ENCODE assay signal across 13 cellular contexts in the genomic region with DNA sequence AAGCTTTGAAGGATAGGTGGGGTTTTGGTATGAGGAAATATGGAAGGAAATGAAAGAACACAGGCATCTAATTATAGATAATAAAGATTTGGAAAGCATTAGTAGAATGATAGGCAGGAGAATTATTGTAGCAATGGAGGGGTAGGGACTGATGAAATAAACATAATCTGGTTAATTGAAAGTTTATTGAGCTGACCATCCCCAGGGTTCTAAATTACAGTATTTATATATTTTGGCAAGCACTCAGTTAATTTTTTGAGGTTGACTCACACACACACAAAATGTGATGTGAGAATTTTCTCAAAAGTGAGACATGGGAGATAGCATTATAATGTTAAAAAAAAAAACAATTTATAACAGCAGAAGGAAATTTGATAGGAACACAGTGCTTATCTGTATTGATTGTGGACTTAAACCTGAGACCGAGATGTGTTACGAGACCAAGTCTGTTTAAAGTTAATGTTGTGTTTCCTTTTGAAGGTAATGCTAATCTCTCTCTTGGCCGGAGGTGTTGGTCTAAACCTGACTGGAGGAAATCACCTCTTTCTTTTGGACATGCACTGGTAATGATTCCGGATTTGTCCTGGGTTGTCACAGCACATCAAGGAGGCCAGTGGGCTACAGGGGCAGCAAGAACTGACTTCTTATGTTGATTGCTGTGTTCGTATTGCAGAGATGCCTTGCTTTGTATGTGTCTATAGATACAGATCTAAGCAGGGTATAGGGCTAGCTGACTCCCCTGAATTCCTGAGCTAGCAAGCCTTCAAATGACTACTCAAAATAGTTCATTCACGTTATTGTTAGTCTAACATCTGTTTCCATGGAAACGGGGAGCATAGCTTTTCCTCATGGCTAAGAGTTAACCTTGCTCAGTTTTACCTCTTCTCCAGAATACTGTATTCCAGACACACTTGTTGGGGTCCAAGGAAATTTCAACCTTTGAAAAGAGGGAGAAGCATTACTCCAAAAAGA. TPM values are rescaled to one million over a fixed set of nuclear protein-coding genes. Genes with fewer than 3 reads are reported as not detected.
DNase-seq lines count a peak whose midpoint lies in the region; ATAC-seq, FAIRE-seq and TF ChIP-seq lines count a peak whose summit lies in the region.
"Had no signal": no experiment of that assay in that cellular context is flagged by ENCODE, and none has a peak within 500 bp of the region (broad histone marks: within the 10 kb centered on the region; RNA-seq: fewer than 3 reads in every experiment).

No MANE protein-coding gene starts in this region.

- peak overlapping the region; percentile 49 for H3K9ac ChIP-seq in astrocyte (ENCODE audit: low read length)
- H3K9ac ChIP-seq: BLaER1 treated with 17β-estradiol and CSF1 and Interleukin-3, amounts not matched to agents 10 nM and 100 nM; parathyroid adenoma had no signal

- DNase-seq in HFFc6 (peak; percentile 90), astrocyte (ENCODE audit: low read depth) (peak; percentile 63), inferior parietal cortex (ENCODE audit: extremely low spot score) (peak; percentile 37), HAP-1 (ENCODE audit: low spot score in 2 of 2) (no peak)
- DNase-seq in stimulated activated effector memory CD8-positive, alpha-beta T cell treated with anti-CD3 and anti-CD28 coated beads, Interleukin-12 subunit alpha, Interleukin-12 subunit beta, amount 100 ng/mL, for 72 hours (ENCODE audit: low spot score in 2 of 2): no peak
- DNase-seq in activated CD8-positive, alpha-beta memory T cell treated with anti-CD3 and anti-CD28 coated beads for 24 hours: no peak
- DNase-seq: activated CD4-positive, alpha-beta T cell treated with anti-CD3 and anti-CD28 coated beads, Interleukin-2, amount 50 U/mL, for 1 hour; DND-41; substantia nigra had no signal

- H3K27ac ChIP-seq in astrocyte (ENCODE audit: low read depth, low read length): peak overlapping the region; percentile 66
- H3K27ac ChIP-seq: BLaER1 treated with 17β-estradiol and CSF1 and Interleukin-3, amounts not matched to agents 10 nM and 100 nM; parathyroid adenoma had no signal

- H3K36me3 ChIP-seq in astrocyte (ENCODE audit: insufficient read depth, low read length) (peaks cover 15% of the 10 kb centered on the region), HAP-1 (replicated peaks) (peaks cover 99% of the 10 kb centered on the region)

- peak overlapping the region; percentile 27 for H3K4me3 Mint-ChIP-seq in HFFc6
- H3K4me3 Mint-ChIP-seq in astrocyte (ENCODE audit: unreplicated experiment): no peak overlapping the region
- H3K4me3 Mint-ChIP-seq in stimulated activated effector memory CD8-positive, alpha-beta T cell treated with anti-CD3 and anti-CD28 coated beads, Interleukin-12 subunit alpha, Interleukin-12 subunit beta, amount 100 ng/mL, for 72 hours: no peak overlapping the region

- H3K27me3 ChIP-seq in astrocyte (ENCODE audit: insufficient read depth, low read length) (no peaks in the 10 kb centered on the region), HAP-1 (ENCODE audit: low read depth) (no peaks in the 10 kb centered on the region)
- H3K27me3 ChIP-seq: BLaER1 treated with 17β-estradiol and CSF1 and Interleukin-3, amounts not matched to agents 10 nM and 100 nM had no signal

- H3K4me1 Mint-ChIP-seq in HFFc6 (ENCODE audit: low read depth) (peaks cover 67% of the 10 kb centered on the region), astrocyte (ENCODE audit: low read depth, unreplicated experiment) (peaks cover 23% of the 10 kb centered on the region)
- peaks cover 6% of the 10 kb centered on the region for H3K4me1 Mint-ChIP-seq in stimulated activated effector memory CD8-positive, alpha-beta T cell treated with anti-CD3 and anti-CD28 coated beads, Interleukin-12 subunit alpha, Interleukin-12 subunit beta, amount 100 ng/mL, for 72 hours

- H3K36me3 Mint-ChIP-seq in HFFc6 (ENCODE audit: low read depth) (peaks cover 26% of the 10 kb centered on the region), astrocyte (ENCODE audit: low read depth, unreplicated experiment) (peaks cover 9% of the 10 kb centered on the region)
- H3K36me3 Mint-ChIP-seq in stimulated activated effector memory CD8-positive, alpha-beta T cell treated with anti-CD3 and anti-CD28 coated beads, Interleukin-12 subunit alpha, Interleukin-12 subunit beta, amount 100 ng/mL, for 72 hours: peaks cover 97% of the 10 kb centered on the region

- in situ Hi-C loops in HAP-1 (cut with MboI; ENCODE audit: low sequenced_read_pairs): loop anchor here (25.0 kb wide), 1 partner anchor 840 kb away; a partner anchor contains a TSS

- no peak for TF ChIP-seq CTCF in HFFc6 (IDR thresholded peaks at IDR 0.05)
- TF ChIP-seq CTCF in astrocyte (IDR thresholded peaks at IDR 0.05; ENCODE audit: insufficient read depth, low read depth, low read length): no peak

- peaks cover 38% of the 10 kb centered on the region for H3K4me1 ChIP-seq in astrocyte (ENCODE audit: insufficient read depth, low read length)
- no peaks in the 10 kb centered on the region; the same call in 1 of the 2 replicates for H3K4me1 ChIP-seq in HAP-1

- H3K79me2 ChIP-seq in astrocyte (ENCODE audit: insufficient read depth, low read length): no peaks in the 10 kb centered on the region
- H3K79me2 ChIP-seq: parathyroid adenoma had no signal

- no peak overlapping the region for H2AFZ ChIP-seq in astrocyte (ENCODE audit: low read depth, low read length)
- H2AFZ ChIP-seq: parathyroid adenoma had no signal

- no peaks in the 10 kb centered on the region for H3K9me3 Mint-ChIP-seq in HFFc6
- H3K9me3 Mint-ChIP-seq in astrocyte (ENCODE audit: unreplicated experiment): no peaks in the 10 kb centered on the region
- H3K9me3 Mint-ChIP-seq in stimulated activated effector memory CD8-positive, alpha-beta T cell treated with anti-CD3 and anti-CD28 coated beads, Interleukin-12 subunit alpha, Interleukin-12 subunit beta, amount 100 ng/mL, for 72 hours: no peaks in the 10 kb centered on the region

- H3K4me3 ChIP-seq in astrocyte (ENCODE audit: insufficient read depth, low read depth, low read length) (no peak overlapping the region), HAP-1 (no peak overlapping the region)
- H3K4me3 ChIP-seq: BLaER1 treated with 17β-estradiol and CSF1 and Interleukin-3, amounts not matched to agents 10 nM and 100 nM had no signal

- H3K27me3 Mint-ChIP-seq in HFFc6 (ENCODE audit: insufficient read depth) (no peaks in the 10 kb centered on the region; the same call in none of the 2 replicates), astrocyte (ENCODE audit: low read depth, unreplicated experiment) (no peaks in the 10 kb centered on the region)

- H3K27ac Mint-ChIP-seq in HFFc6 (peak overlapping the region; percentile 90), astrocyte (ENCODE audit: unreplicated experiment) (peak overlapping the region; percentile 83)
- H3K27ac Mint-ChIP-seq in stimulated activated effector memory CD8-positive, alpha-beta T cell treated with anti-CD3 and anti-CD28 coated beads, Interleukin-12 subunit alpha, Interleukin-12 subunit beta, amount 100 ng/mL, for 72 hours: peak overlapping the region; percentile 2

- FAIRE-seq in astrocyte (lab: Jason Lieb, UNC): no peak

- H4K20me1 ChIP-seq in astrocyte (ENCODE audit: insufficient read depth, low read length): no peaks in the 10 kb centered on the region
- H4K20me1 ChIP-seq: BLaER1 treated with 17β-estradiol and CSF1 and Interleukin-3, amounts not matched to agents 10 nM and 100 nM had no signal

- H3K9me3 ChIP-seq in astrocyte (ENCODE audit: insufficient read depth, low read depth, low read length) (no peaks in the 10 kb centered on the region), HAP-1 (no peaks in the 10 kb centered on the region)
- H3K9me3 ChIP-seq: BLaER1 treated with 17β-estradiol and CSF1 and Interleukin-3, amounts not matched to agents 10 nM and 100 nM had no signal

- ATAC-seq in stimulated activated effector memory CD8-positive, alpha-beta T cell treated with anti-CD3 and anti-CD28 coated beads, Interleukin-12 subunit alpha, Interleukin-12 subunit beta, amount 100 ng/mL, for 72 hours: no peak
- no peak for ATAC-seq in GM21786 (IDR thresholded peaks at IDR 0.05; ENCODE audit: unreplicated experiment)
- ATAC-seq: Right ventricle myocardium inferior had no signal

- peak overlapping the region; percentile 51 for H3K4me2 ChIP-seq in astrocyte (ENCODE audit: low read length)
- H3K4me2 ChIP-seq: BLaER1 treated with 17β-estradiol and CSF1 and Interleukin-3, amounts not matched to agents 10 nM and 100 nM had no signal

RNA-seq across cellular contexts. Expression of a gene that starts 24.4 kb away (rescaled TPM):
- 1 to 10 TPM; 2.1 to 4.4 (median 3.6) TPM for total RNA-seq in HFFc6 (2021; fragmentation: NEBNext Ultra II Directional; extraction: Animal tissue kit (Norgen Biotek cat#: 25700))
- total RNA-seq in astrocyte: 2.5 and 3.1 TPM in 2 replicates

RNA-seq across cellular contexts. Expression of a gene that starts 37.0 kb away (rescaled TPM):
- 10 to 100 TPM; 18.7 to 28.6 (median 24.2) TPM for total RNA-seq in HFFc6 (2021; fragmentation: NEBNext Ultra II Directional; extraction: Animal tissue kit (Norgen Biotek cat#: 25700))
- 16.6 and 23.4 TPM in 2 replicates for total RNA-seq in astrocyte

Comparison
In these comparisons a context has a peak if more than half of its experiments do, and no peak if none do; other contexts are left out.
1. DNase-seq: peak in HFFc6 (single experiment), astrocyte (single experiment) and inferior parietal cortex (single experiment); none in stimulated activated effector memory CD8-positive, alpha-beta T cell treated with anti-CD3 and anti-CD28 coated beads, Interleukin-12 subunit alpha, Interleukin-12 subunit beta, amount 100 ng/mL, for 72 hours (0 of 2), HAP-1 (0 of 2) and activated CD8-positive, alpha-beta memory T cell treated with anti-CD3 and anti-CD28 coated beads for 24 hours (single experiment).
2. H3K27ac Mint-ChIP-seq: peak in every context shown above with its lines; median percentile 90 in HFFc6; 83 in astrocyte; 2 in stimulated activated effector memory CD8-positive, alpha-beta T cell treated with anti-CD3 and anti-CD28 coated beads, Interleukin-12 subunit alpha, Interleukin-12 subunit beta, amount 100 ng/mL, for 72 hours.